ENCODE assay signal across 9 cellular contexts in the genomic region with DNA sequence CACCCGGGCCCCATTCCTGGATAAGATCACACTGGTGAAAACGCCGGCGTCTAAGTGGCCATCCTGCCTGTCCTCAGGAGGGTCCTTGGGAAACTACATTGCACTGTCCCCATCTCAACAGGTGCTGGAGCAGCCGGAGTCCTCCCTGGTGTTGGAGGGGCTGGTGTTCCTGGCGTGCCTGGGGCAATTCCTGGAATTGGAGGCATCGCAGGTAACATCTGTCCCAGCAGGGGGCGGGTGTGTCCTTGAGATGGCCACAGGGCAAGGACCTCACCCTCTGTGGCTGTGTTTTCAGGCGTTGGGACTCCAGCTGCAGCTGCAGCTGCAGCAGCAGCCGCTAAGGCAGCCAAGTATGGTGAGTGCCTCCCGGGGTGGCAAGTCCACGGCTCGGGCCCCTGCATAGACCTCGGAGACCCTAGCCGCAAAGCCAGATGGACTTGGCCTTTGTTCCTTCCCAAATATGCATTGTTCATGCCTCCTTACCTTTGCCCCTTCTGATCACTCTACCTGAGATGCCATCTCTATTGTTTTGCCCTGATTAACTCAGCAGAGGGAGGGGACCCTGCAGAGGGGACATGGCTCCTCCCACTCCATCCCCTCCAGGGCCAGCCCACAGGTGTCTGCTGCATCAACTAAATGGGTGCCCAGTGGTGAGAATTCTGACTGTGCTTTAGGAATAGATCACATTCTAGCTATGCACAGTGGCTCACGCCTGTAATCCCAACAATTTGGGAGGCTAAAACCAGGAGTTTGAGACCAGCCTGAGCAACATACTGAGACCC. TPM values are rescaled to one million over a fixed set of nuclear protein-coding genes. Genes with fewer than 3 reads are reported as not detected.
A peak's percentile ranks its signal among the peaks of the same experiment; 100 is the strongest.
DNase-seq lines count a peak whose midpoint lies in the region; ATAC-seq, FAIRE-seq and TF ChIP-seq lines count a peak whose summit lies in the region.
"Had no signal": no experiment of that assay in that cellular context is flagged by ENCODE, and none has a peak within 500 bp of the region (broad histone marks: within the 10 kb centered on the region; RNA-seq: fewer than 3 reads in every experiment).

No MANE protein-coding gene starts in this region.

- no peak overlapping the region for H3K4me3 ChIP-seq in RWPE2 (ENCODE audit: severe bottlenecking)
- H3K4me3 ChIP-seq in right cardiac atrium (ENCODE audit: low read length), result no peak overlapping the region

- ATAC-seq in RWPE2 (ENCODE audit: low read depth) (peak; percentile 77), right cardiac atrium (peak in 1 of 2 donors; percentile 7)

- no peak overlapping the region for H3K27ac ChIP-seq in RWPE2 (ENCODE audit: poor library complexity, severe bottlenecking)
- H3K27ac ChIP-seq in right cardiac atrium (ENCODE audit: low read length), result no peak overlapping the region

- in situ Hi-C loops in ACHN (cut with HindIII; ENCODE audit: low pct_ligation_motif_present, low pct_unique_long_range_greater_than_20kb, low sequenced_read_pairs), result no loop called here

- FAIRE-seq in GM12892 (lab: Jason Lieb, UNC), result peak; percentile 9
- FAIRE-seq: TTC549 had no signal

- H3K4me1 ChIP-seq in RWPE2 (ENCODE audit: insufficient read depth, poor library complexity, severe bottlenecking), result no peaks in the 10 kb centered on the region
- no peaks in the 10 kb centered on the region for H3K4me1 ChIP-seq in right cardiac atrium (ENCODE audit: control insufficient read depth, insufficient read depth, low read length)

- H3K9me3 ChIP-seq in RWPE2 (ENCODE audit: severe bottlenecking), result no peaks in the 10 kb centered on the region
- no peaks in the 10 kb centered on the region for H3K9me3 ChIP-seq in right cardiac atrium (ENCODE audit: control insufficient read depth, low read length)

- TF ChIP-seq CTCF in RWPE2 (IDR thresholded peaks at IDR 0.05; ENCODE audit: poor library complexity, severe bottlenecking), result peak; percentile 65

- intact Hi-C loops in right cardiac atrium (cut with DNase I), result no loop called here

- H3K27me3 ChIP-seq in RWPE2 (ENCODE audit: insufficient read depth, poor library complexity, severe bottlenecking), result no peaks in the 10 kb centered on the region
- H3K27me3 ChIP-seq in right cardiac atrium (ENCODE audit: control insufficient read depth, insufficient read depth), result no peaks in the 10 kb centered on the region

- DNase-seq in ACHN, result peak; percentile 57
- no peak for DNase-seq in GM12892 (ENCODE audit: insufficient read length)
- no peak for DNase-seq in RWPE2 (ENCODE audit: low spot score)
- peak; percentile 21 to 54 (median 49) for DNase-seq in right cardiac atrium
- no peak for DNase-seq in T1000 (lab: John Stamatoyannopoulos, UW)
- DNase-seq in SIG-M5 (lab: John Stamatoyannopoulos, UW), result no peak
- DNase-seq in ecto neural progenitor cell (ENCODE audit: low spot score), result no peak
- no peak for DNase-seq in activated CD8-positive, alpha-beta memory T cell treated with anti-CD3 and anti-CD28 coated beads, Interleukin-2, amount 50 U/mL, for 4 hours

- H3K36me3 ChIP-seq in RWPE2 (ENCODE audit: low read depth), result no peaks in the 10 kb centered on the region

- TF ChIP-seq POLR2A in GM12892 (IDR thresholded peaks at IDR 0.05; ENCODE audit: low read depth, low read length), result no peak

- WGBS in right cardiac atrium, result 72% methylated on average over 16 of the region's 16 CpGs

RNA-seq across cellular contexts. Expression of a gene that starts 23.8 kb away (rescaled TPM):
- not detected for polyA plus RNA-seq in GM12892 (2012; ENCODE audit: missing spikeins)
- total RNA-seq in right cardiac atrium, result 100 to 1,000 TPM in 3 of 4 donors, 10 to 100 TPM in 1; 100.0 to 323 (median 120) TPM
- polyA plus RNA-seq in right cardiac atrium, result 73.4 TPM

RNA-seq across cellular contexts. Expression of a gene that starts 31.8 kb away (rescaled TPM):
- 15.9 TPM for polyA plus RNA-seq in GM12892 (2012; ENCODE audit: missing spikeins)
- 10 to 100 TPM; 10.4 to 13.5 (median 11.9) TPM for total RNA-seq in right cardiac atrium
- 7.6 TPM for polyA plus RNA-seq in right cardiac atrium

Comparison
In these comparisons a context has a peak if more than half of its experiments do, and no peak if none do; other contexts are left out.
1. DNase-seq: peak in ACHN (single experiment) and right cardiac atrium (3 of 3); none in GM12892 (single experiment), RWPE2 (single experiment), T1000 (single experiment), SIG-M5 (single experiment), ecto neural progenitor cell (single experiment) and activated CD8-positive, alpha-beta memory T cell treated with anti-CD3 and anti-CD28 coated beads, Interleukin-2, amount 50 U/mL, for 4 hours (single experiment).